In the genomic region with DNA sequence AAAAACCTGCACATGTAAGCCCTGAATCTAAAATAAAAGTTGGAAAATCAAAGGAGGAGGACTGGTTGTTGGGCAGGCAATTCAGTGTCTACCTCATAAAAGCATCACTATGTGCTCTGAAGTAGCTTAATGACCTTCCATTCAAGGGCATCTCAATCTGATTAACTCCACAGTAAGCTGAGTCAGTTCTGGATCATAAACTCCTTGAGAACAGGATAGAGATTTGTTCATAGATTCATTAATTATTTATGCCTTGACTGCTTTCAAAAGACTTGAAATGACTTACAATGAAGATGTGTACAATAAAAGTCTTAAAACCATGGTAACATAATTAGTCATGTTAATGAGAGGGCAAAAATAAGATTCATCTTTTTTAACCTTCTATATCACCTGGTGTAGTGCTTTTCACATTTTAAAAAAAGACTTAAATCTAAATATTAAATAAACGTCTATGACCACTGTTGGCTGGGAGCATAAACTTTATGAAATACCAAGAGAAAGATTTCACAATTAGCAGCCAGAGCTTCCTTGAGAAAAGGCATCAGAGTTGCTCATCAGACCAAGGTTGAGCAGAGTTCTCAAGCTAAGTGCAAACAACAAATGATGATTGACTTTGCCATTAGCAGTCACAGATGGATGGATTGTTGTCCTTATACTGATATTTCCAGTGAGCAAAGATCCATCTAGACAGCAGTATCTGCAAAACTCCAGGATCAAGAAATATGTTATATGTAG, we compare ENCODE assay signal across 36 cellular contexts.
A peak's percentile ranks its signal among the peaks of the same experiment; 100 is the strongest.
DNase-seq lines count a peak whose midpoint lies in the region; ATAC-seq and TF ChIP-seq lines count a peak whose summit lies in the region.
"Had no signal": no experiment of that assay in that cellular context is flagged by ENCODE, and none has a peak within 500 bp of the region (broad histone marks: within the 10 kb centered on the region; RNA-seq: fewer than 3 reads in every experiment).

No MANE protein-coding gene starts in this region.

- DNase-seq in NCI-H82 (lab: John Stamatoyannopoulos, UW) (peak; percentile 19), NCI-H82 treated with DMSO at 0.1 percent for 48 hours (lab: John Stamatoyannopoulos, UW; ENCODE audit: unreplicated experiment) (no peak), M059J (ENCODE audit: low read depth) (peak; percentile 39), fibroblast of gingiva (ENCODE audit: low read depth) (peak; percentile 20), RPMI8226 (no peak)
- DNase-seq in CD4-positive, alpha-beta T cell = no peak
- DNase-seq in activated CD4-positive, alpha-beta T cell treated with anti-CD3 and anti-CD28 coated beads, Interleukin-2, amount 10 ng/mL, durations not matched to agents 7 days and 5 days = no peak
- DNase-seq: activated CD4-positive, alpha-beta T cell treated with anti-CD3 and anti-CD28 coated beads for 4 hours; activated effector memory CD4-positive, alpha-beta T cell treated with Interleukin-2 at 50 U/mL for 16 hours; activated naive CD8-positive, alpha-beta T cell treated with anti-CD3 and anti-CD28 coated beads for 36 hours; activated T-cell treated with anti-CD3 and anti-CD28 coated beads for 4 hours; BE2C; CD8-positive, alpha-beta memory T cell; cortex of kidney; DMS 273 treated with DMSO at 0.1 percent for 48 hours; gastrocnemius medialis; H9; Kasumi-1; lower lobe of right lung; midbrain; naive B cell; NCI-H1930; NCI-H524 treated with DMSO at 0.1 percent for 48 hours; posterior cingulate gyrus; right cardiac atrium; spleen; stimulated activated CD4-positive, alpha-beta T cell treated with anti-CD3 and anti-CD28 coated beads, Interleukin-2, amount 100 ng/mL, for 24 hours; stimulated activated CD8-positive, alpha-beta memory T cell treated with anti-CD3 and anti-CD28 coated beads, Interleukin-4, amount 100 ng/mL, for 48 hours; T1000; WERI-Rb-1 had no signal

- H3K27me3 ChIP-seq in CD4-positive, alpha-beta T cell (ENCODE audit: control insufficient read depth, insufficient read depth, low read length) = no peaks in the 10 kb centered on the region
- H3K27me3 ChIP-seq: ascending aorta, BE2C, cardiac muscle cell, gastrocnemius medialis, spleen had no signal

- peaks cover 16% of the 10 kb centered on the region for H3K9me3 Mint-ChIP-seq in CD4-positive, alpha-beta T cell
- peaks cover 23% of the 10 kb centered on the region for H3K9me3 Mint-ChIP-seq in activated CD4-positive, alpha-beta T cell treated with anti-CD3 and anti-CD28 coated beads, Interleukin-2, amount 10 ng/mL, durations not matched to agents 7 days and 5 days

- no peaks in the 10 kb centered on the region for H3K36me3 Mint-ChIP-seq in CD4-positive, alpha-beta T cell (ENCODE audit: low read depth)
- H3K36me3 Mint-ChIP-seq in activated CD4-positive, alpha-beta T cell treated with anti-CD3 and anti-CD28 coated beads, Interleukin-2, amount 10 ng/mL, durations not matched to agents 7 days and 5 days (ENCODE audit: low read depth) = peaks cover 6% of the 10 kb centered on the region
- H3K36me3 Mint-ChIP-seq: CD8-positive, alpha-beta memory T cell had no signal

- TF ChIP-seq CTCF in CD4-positive, alpha-beta T cell (IDR thresholded peaks at IDR 0.05) = no peak

- no peaks in the 10 kb centered on the region for H3K4me1 Mint-ChIP-seq in CD4-positive, alpha-beta T cell (ENCODE audit: low read depth)
- H3K4me1 Mint-ChIP-seq in activated CD4-positive, alpha-beta T cell treated with anti-CD3 and anti-CD28 coated beads, Interleukin-2, amount 10 ng/mL, durations not matched to agents 7 days and 5 days = no peaks in the 10 kb centered on the region
- H3K4me1 Mint-ChIP-seq: activated naive CD8-positive, alpha-beta T cell treated with anti-CD3 and anti-CD28 coated beads for 36 hours; CD8-positive, alpha-beta memory T cell; H9; naive B cell had no signal

- H3K27ac Mint-ChIP-seq in CD4-positive, alpha-beta T cell = no peak overlapping the region
- H3K27ac Mint-ChIP-seq in activated CD4-positive, alpha-beta T cell treated with anti-CD3 and anti-CD28 coated beads, Interleukin-2, amount 10 ng/mL, durations not matched to agents 7 days and 5 days = no peak overlapping the region
- H3K27ac Mint-ChIP-seq: activated naive CD8-positive, alpha-beta T cell treated with anti-CD3 and anti-CD28 coated beads for 36 hours; CD8-positive, alpha-beta memory T cell; H9; naive B cell; stimulated activated naive CD8-positive, alpha-beta T cell treated with anti-CD3 and anti-CD28 coated beads, Interleukin-15, Interleukin-2, amounts not matched to agents 100 ng/mL and 50 ng/mL, for 24 hours had no signal

- POLR2A ChIA-PET in CD4-positive, alpha-beta T cell (lab: Charles Lee) = no interaction called here
- POLR2A ChIA-PET in activated CD4-positive, alpha-beta T cell treated with anti-CD3 and anti-CD28 coated beads, Interleukin-2, amount 10 ng/mL, durations not matched to agents 7 days and 5 days (lab: Charles Lee) = no interaction called here

- H3K27me3 Mint-ChIP-seq in CD4-positive, alpha-beta T cell = no peaks in the 10 kb centered on the region
- no peaks in the 10 kb centered on the region for H3K27me3 Mint-ChIP-seq in activated CD4-positive, alpha-beta T cell treated with anti-CD3 and anti-CD28 coated beads, Interleukin-2, amount 10 ng/mL, durations not matched to agents 7 days and 5 days
- H3K27me3 Mint-ChIP-seq: CD8-positive, alpha-beta memory T cell; naive B cell had no signal

- no peak for ATAC-seq in CD4-positive, alpha-beta T cell (ENCODE audit: poor library complexity)
- ATAC-seq: esophagus mucosa, gastrocnemius medialis, HepG2, lower lobe of right lung, right cardiac atrium had no signal

- H3K4me3 Mint-ChIP-seq in CD4-positive, alpha-beta T cell = no peak overlapping the region
- no peak overlapping the region for H3K4me3 Mint-ChIP-seq in activated CD4-positive, alpha-beta T cell treated with anti-CD3 and anti-CD28 coated beads, Interleukin-2, amount 10 ng/mL, durations not matched to agents 7 days and 5 days
- H3K4me3 Mint-ChIP-seq: activated naive CD8-positive, alpha-beta T cell treated with anti-CD3 and anti-CD28 coated beads for 36 hours; CD8-positive, alpha-beta memory T cell; H9; naive B cell; stimulated activated naive CD8-positive, alpha-beta T cell treated with anti-CD3 and anti-CD28 coated beads, Interleukin-15, Interleukin-2, amounts not matched to agents 100 ng/mL and 50 ng/mL, for 24 hours had no signal

- H3K27ac ChIP-seq in CD4-positive, alpha-beta T cell (ENCODE audit: low read depth, low read length) = no peak overlapping the region
- H3K27ac ChIP-seq: ascending aorta, cardiac muscle cell, gastrocnemius medialis, lower lobe of right lung, spleen, thoracic aorta, WERI-Rb-1 had no signal

- CTCF ChIA-PET in CD4-positive, alpha-beta T cell (lab: Charles Lee) = no interaction called here
- CTCF ChIA-PET in activated CD4-positive, alpha-beta T cell treated with anti-CD3 and anti-CD28 coated beads, Interleukin-2, amount 10 ng/mL, durations not matched to agents 7 days and 5 days (lab: Charles Lee) = interaction anchor here (1.2 kb wide), 1 partner anchor 20 kb away, joined by 3 read pairs; no protein-coding TSS in a partner anchor

- intact Hi-C loops in CD4-positive, alpha-beta T cell (cut with DNase I, micrococcal nuclease) = no loop called here

- H3K9me3 ChIP-seq in CD4-positive, alpha-beta T cell (ENCODE audit: control insufficient read depth, low read length) = peaks cover 3% of the 10 kb centered on the region
- H3K9me3 ChIP-seq: ascending aorta, BE2C, gastrocnemius medialis, lower lobe of right lung had no signal

Comparison
In these comparisons a context has a peak if more than half of its experiments do, and no peak if none do; other contexts are left out.
1. DNase-seq: peak in NCI-H82 (single experiment), M059J (single experiment) and fibroblast of gingiva (single experiment); none in NCI-H82 treated with DMSO at 0.1 percent for 48 hours (single experiment), CD4-positive, alpha-beta T cell (0 of 10), RPMI8226 (single experiment) and activated CD4-positive, alpha-beta T cell treated with anti-CD3 and anti-CD28 coated beads, Interleukin-2, amount 10 ng/mL, durations not matched to agents 7 days and 5 days (single experiment).